In genomic region chr1:192807221-192807967, GRCh38 we compare ENCODE assay signal across 1 cellular context.
TF ChIP-seq lines count a peak whose summit lies in the region.

No MANE protein-coding gene starts in this region.

TF ChIP-seq in SK-N-SH treated with all-trans-retinoic acid at 6 μM for 48 hours, 23 proteins besides CTCF, POLR2A, EP300 and RAD21 (continued from another document):
- TF ChIP-seq RARB (CRISPR knock-in tag; IDR thresholded peaks at IDR 0.05) (no peak), ZNF70 (CRISPR knock-in tag; IDR thresholded peaks at IDR 0.05) (no peak), CSRNP3 (CRISPR knock-in tag; IDR thresholded peaks at IDR 0.05) (no peak), PATZ1 (CRISPR knock-in tag; IDR thresholded peaks at IDR 0.05; ENCODE audit: borderline replicate concordance) (no peak), BACH2 (CRISPR knock-in tag; IDR thresholded peaks at IDR 0.05; ENCODE audit: borderline replicate concordance) (no peak), GLIS3 (CRISPR knock-in tag; IDR thresholded peaks at IDR 0.05) (no peak), ZFP30 (CRISPR knock-in tag; IDR thresholded peaks at IDR 0.05) (no peak), TSHZ2 (CRISPR knock-in tag; IDR thresholded peaks at IDR 0.05) (no peak), TCF4 (CRISPR knock-in tag; IDR thresholded peaks at IDR 0.05; ENCODE audit: borderline replicate concordance) (no peak), TOX (CRISPR knock-in tag; IDR thresholded peaks at IDR 0.05; ENCODE audit: borderline replicate concordance) (no peak)
